10 cellular contexts compared by ENCODE assay signal in genomic region chr10:50501899-50502556, GRCh38.
DNase-seq lines count a peak whose midpoint lies in the region; ATAC-seq and TF ChIP-seq lines count a peak whose summit lies in the region.
"Had no signal": no experiment of that assay in that cellular context is flagged by ENCODE, and none has a peak within 500 bp of the region (broad histone marks: within the 10 kb centered on the region; RNA-seq: fewer than 3 reads in every experiment).

No MANE protein-coding gene starts in this region.

- TF ChIP-seq EP300 in upper lobe of left lung (IDR thresholded peaks at IDR 0.05) = no peak

- intact Hi-C loops in activated T-helper 1 cell treated with anti-CD3 and anti-CD28 coated beads, Interleukin-12 subunit alpha, Interleukin-12 subunit beta, Interleukin-2, Interleukin-4 antibody, amounts not matched to agents 30 ng/mL and 10 ng/mL and 1 ng/mL, durations not matched to agents 14 hours and 24 hours and 36 hours (cut with micrococcal nuclease) = loop anchor here (1.0 to 5.0 kb wide), 3 partner anchors 11 to 36 kb away; no protein-coding TSS in a partner anchor

- ATAC-seq in HG02759 (IDR thresholded peaks at IDR 0.05; ENCODE audit: unreplicated experiment) = peak; percentile 45
- no peak for ATAC-seq in HG02623 (IDR thresholded peaks at IDR 0.05; ENCODE audit: unreplicated experiment)
- ATAC-seq in HG02610 (IDR thresholded peaks at IDR 0.05; ENCODE audit: unreplicated experiment) = no peak
- no peak for ATAC-seq in upper lobe of left lung (ENCODE audit: low FRiP score in 2 of 2)

- no peaks in the 10 kb centered on the region for H3K27me3 Mint-ChIP-seq in activated T-helper 1 cell treated with anti-CD3 and anti-CD28 coated beads, Interleukin-12 subunit alpha, Interleukin-12 subunit beta, Interleukin-2, Interleukin-4 antibody, amounts not matched to agents 30 ng/mL and 10 ng/mL and 1 ng/mL, durations not matched to agents 14 hours and 24 hours and 36 hours (ENCODE audit: insufficient read depth)
- H3K27me3 Mint-ChIP-seq: brain had no signal

- H3K36me3 ChIP-seq in osteoblast (ENCODE audit: insufficient read depth, low read length) = no peaks in the 10 kb centered on the region
- no peaks in the 10 kb centered on the region for H3K36me3 ChIP-seq in upper lobe of left lung

- H3K4me1 Mint-ChIP-seq in activated T-helper 1 cell treated with anti-CD3 and anti-CD28 coated beads, Interleukin-12 subunit alpha, Interleukin-12 subunit beta, Interleukin-2, Interleukin-4 antibody, amounts not matched to agents 30 ng/mL and 10 ng/mL and 1 ng/mL, durations not matched to agents 14 hours and 24 hours and 36 hours (ENCODE audit: low read depth) = peaks cover 67% of the 10 kb centered on the region

- H3K4me2 ChIP-seq in osteoblast (ENCODE audit: insufficient read depth, low read length) = no peak overlapping the region

- H3K4me3 ChIP-seq in osteoblast (ENCODE audit: insufficient read depth, low read length) (no peak overlapping the region), upper lobe of left lung (no peak overlapping the region)

- DNase-seq in NCI-H510A treated with DMSO at 0.1 percent for 48 hours (lab: John Stamatoyannopoulos, UW) (peak; percentile 2), NCI-H510A (lab: John Stamatoyannopoulos, UW) (no peak), osteoblast (ENCODE audit: insufficient read length, low spot score, missing footprints) (peak; percentile 34), upper lobe of left lung (no peak)
- no peak for DNase-seq in activated T-helper 1 cell treated with anti-CD3 and anti-CD28 coated beads, Interleukin-12 subunit alpha, Interleukin-12 subunit beta, Interleukin-2, Interleukin-4 antibody, amounts not matched to agents 30 ng/mL and 10 ng/mL and 1 ng/mL, durations not matched to agents 14 hours and 24 hours and 36 hours (ENCODE audit: low spot score)

- H3K27me3 ChIP-seq in osteoblast (ENCODE audit: insufficient read depth, low read length) = no peaks in the 10 kb centered on the region
- no peaks in the 10 kb centered on the region for H3K27me3 ChIP-seq in upper lobe of left lung

- TF ChIP-seq CTCF in osteoblast (IDR thresholded peaks at IDR 0.05; ENCODE audit: extremely low read depth, low read depth, low read length) (no peak), upper lobe of left lung (IDR thresholded peaks at IDR 0.05) (no peak)

- no peaks in the 10 kb centered on the region for H3K9me3 ChIP-seq in osteoblast (ENCODE audit: low read depth, low read length)
- H3K9me3 ChIP-seq in upper lobe of left lung = no peaks in the 10 kb centered on the region

- peak overlapping the region; percentile 45 for H3K4me3 Mint-ChIP-seq in activated T-helper 1 cell treated with anti-CD3 and anti-CD28 coated beads, Interleukin-12 subunit alpha, Interleukin-12 subunit beta, Interleukin-2, Interleukin-4 antibody, amounts not matched to agents 30 ng/mL and 10 ng/mL and 1 ng/mL, durations not matched to agents 14 hours and 24 hours and 36 hours
- H3K4me3 Mint-ChIP-seq: brain had no signal

- H4K20me1 ChIP-seq in osteoblast (ENCODE audit: insufficient read depth, low read length) = no peaks in the 10 kb centered on the region

- 56 to 73% methylated on average over 1 of the region's 1 CpG for WGBS in upper lobe of left lung, 2 donors

- no peaks in the 10 kb centered on the region for H3K79me2 ChIP-seq in osteoblast (ENCODE audit: insufficient read depth, low read length)

- no peaks in the 10 kb centered on the region for H3K9me3 Mint-ChIP-seq in activated T-helper 1 cell treated with anti-CD3 and anti-CD28 coated beads, Interleukin-12 subunit alpha, Interleukin-12 subunit beta, Interleukin-2, Interleukin-4 antibody, amounts not matched to agents 30 ng/mL and 10 ng/mL and 1 ng/mL, durations not matched to agents 14 hours and 24 hours and 36 hours
- H3K9me3 Mint-ChIP-seq: brain had no signal

- H2AFZ ChIP-seq in osteoblast (ENCODE audit: low read length) = no peak overlapping the region

- peaks cover 12% of the 10 kb centered on the region for H3K4me1 ChIP-seq in osteoblast (ENCODE audit: insufficient read depth, low read length)
- H3K4me1 ChIP-seq in upper lobe of left lung = peaks cover 0 to 12% (median 0%) of the 10 kb centered on the region in 4 donors

- no peak overlapping the region for H3K27ac ChIP-seq in osteoblast (ENCODE audit: low read depth, low read length)
- H3K27ac ChIP-seq in upper lobe of left lung = no peak overlapping the region
- H3K27ac ChIP-seq: 22Rv1 had no signal

- H3K36me3 Mint-ChIP-seq in activated T-helper 1 cell treated with anti-CD3 and anti-CD28 coated beads, Interleukin-12 subunit alpha, Interleukin-12 subunit beta, Interleukin-2, Interleukin-4 antibody, amounts not matched to agents 30 ng/mL and 10 ng/mL and 1 ng/mL, durations not matched to agents 14 hours and 24 hours and 36 hours (ENCODE audit: low read depth) = peaks cover 11% of the 10 kb centered on the region
- H3K36me3 Mint-ChIP-seq: brain had no signal

- TF ChIP-seq POLR2A in upper lobe of left lung (IDR thresholded peaks at IDR 0.05) = no peak

- peak overlapping the region; percentile 89 for H3K27ac Mint-ChIP-seq in activated T-helper 1 cell treated with anti-CD3 and anti-CD28 coated beads, Interleukin-12 subunit alpha, Interleukin-12 subunit beta, Interleukin-2, Interleukin-4 antibody, amounts not matched to agents 30 ng/mL and 10 ng/mL and 1 ng/mL, durations not matched to agents 14 hours and 24 hours and 36 hours
- H3K27ac Mint-ChIP-seq: brain had no signal

Comparison
In these comparisons a context has a peak if more than half of its experiments do, and no peak if none do; other contexts are left out.
1. DNase-seq: peak in NCI-H510A treated with DMSO at 0.1 percent for 48 hours (single experiment) and osteoblast (single experiment); none in NCI-H510A (single experiment), activated T-helper 1 cell treated with anti-CD3 and anti-CD28 coated beads, Interleukin-12 subunit alpha, Interleukin-12 subunit beta, Interleukin-2, Interleukin-4 antibody, amounts not matched to agents 30 ng/mL and 10 ng/mL and 1 ng/mL, durations not matched to agents 14 hours and 24 hours and 36 hours (single experiment) and upper lobe of left lung (0 of 2).